In the genomic region with DNA sequence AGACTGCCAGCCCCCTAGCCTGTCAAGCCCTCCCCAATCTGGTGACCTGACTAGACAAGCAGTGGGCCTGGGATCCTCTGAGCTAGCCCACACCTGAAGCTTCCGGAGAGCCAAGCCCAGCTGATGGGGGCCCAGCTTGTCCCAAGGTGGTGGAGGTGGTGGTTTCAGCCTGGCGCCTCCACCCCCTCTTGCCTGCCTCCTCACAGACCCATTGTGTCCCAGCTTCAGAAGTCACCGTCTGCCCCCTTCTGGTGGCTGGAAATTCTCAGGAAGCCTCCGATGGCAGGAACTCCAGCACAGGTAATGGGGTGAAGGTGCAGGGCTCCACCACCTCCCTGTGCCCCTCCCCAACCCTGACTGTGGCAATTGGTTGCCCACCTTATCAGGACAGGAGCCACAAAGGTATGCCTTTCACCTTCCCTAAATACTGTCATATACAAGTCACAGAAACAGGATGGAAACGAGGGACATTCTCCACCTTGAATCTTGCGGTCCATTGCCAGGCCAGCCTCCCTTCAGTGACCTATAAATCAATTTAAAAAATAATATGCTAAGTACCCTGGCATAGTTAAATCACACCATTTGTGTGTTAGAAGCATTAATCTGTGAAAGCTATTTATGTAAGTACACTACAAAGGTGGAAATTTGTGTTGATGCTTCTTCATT, we compare ENCODE assay signal across 8 cellular contexts.
DNase-seq lines count a peak whose midpoint lies in the region; ATAC-seq and TF ChIP-seq lines count a peak whose summit lies in the region.

No MANE protein-coding gene starts in this region.

- H3K79me2 ChIP-seq in GM23248 (ENCODE audit: insufficient read depth): no peaks in the 10 kb centered on the region

- H3K27me3 Mint-ChIP-seq in progenitor cell of endocrine pancreas: peaks cover 20% of the 10 kb centered on the region

- H3K4me2 ChIP-seq in GM23248 (ENCODE audit: unreplicated experiment): no peak overlapping the region

- no peaks in the 10 kb centered on the region for H3K9me3 Mint-ChIP-seq in progenitor cell of endocrine pancreas (ENCODE audit: low read depth)

- H3K4me3 ChIP-seq in GM23248 (no peak overlapping the region), cardiac muscle cell (no peak overlapping the region)

- peak; percentile 66 for TF ChIP-seq CTCF in cardiac muscle cell (IDR thresholded peaks at IDR 0.05; ENCODE audit: low read depth, low read length)
- peak; percentile 86 for TF ChIP-seq CTCF in progenitor cell of endocrine pancreas (IDR thresholded peaks at IDR 0.05; ENCODE audit: unreplicated experiment)

- peak; percentile 58 for DNase-seq in AG20443 (ENCODE audit: low spot score)
- peak; percentile 54 for DNase-seq in GM23248
- DNase-seq in NCI-H82 (lab: John Stamatoyannopoulos, UW): peak; percentile 84
- peak; percentile 20 for DNase-seq in activated naive CD4-positive, alpha-beta T cell treated with Interleukin-2 at 50 U/mL for 16 hours
- DNase-seq in cardiac muscle cell (ENCODE audit: low read depth in 1 of 2, low spot score in 1 of 2): peak; percentile 69 to 78
- DNase-seq in progenitor cell of endocrine pancreas (ENCODE audit: low spot score, unreplicated experiment): peak; percentile 60
- DNase-seq in MV-4-11 (lab: John Stamatoyannopoulos, UW): no peak

- H3K27ac ChIP-seq in GM23248 (no peak overlapping the region), cardiac muscle cell (no peak overlapping the region)

- H3K4me1 Mint-ChIP-seq in progenitor cell of endocrine pancreas (ENCODE audit: low read depth): peaks cover 3% of the 10 kb centered on the region

- H2AFZ ChIP-seq in GM23248: no peak overlapping the region

- H3K36me3 Mint-ChIP-seq in progenitor cell of endocrine pancreas (ENCODE audit: insufficient read depth): no peaks in the 10 kb centered on the region

- no peak overlapping the region for H3K4me3 Mint-ChIP-seq in progenitor cell of endocrine pancreas (ENCODE audit: low read depth)

- H3K27me3 ChIP-seq in GM23248 (replicated peaks; ENCODE audit: insufficient read depth) (peaks cover 6% of the 10 kb centered on the region; the same call in 1 of the 2 replicates), cardiac muscle cell (no peaks in the 10 kb centered on the region)

- H3F3A ChIP-seq in GM23248 (ENCODE audit: insufficient read depth): no peaks in the 10 kb centered on the region

- 22 to 24% methylated on average over 6 of the region's 6 CpGs for WGBS in GM23248 (ENCODE audit: low coverage in 1 of 2, low lambda C conversion rate in 2 of 2, missing lambda C conversion rate in 2 of 2), 2 experiments

- no peaks in the 10 kb centered on the region for H4K20me1 ChIP-seq in GM23248 (ENCODE audit: insufficient read depth)

- no peak overlapping the region for H3K27ac Mint-ChIP-seq in progenitor cell of endocrine pancreas

- ATAC-seq in GM21390 (IDR thresholded peaks at IDR 0.05; ENCODE audit: unreplicated experiment): no peak

- H3K4me1 ChIP-seq in GM23248 (ENCODE audit: insufficient read depth) (no peaks in the 10 kb centered on the region), cardiac muscle cell (ENCODE audit: low read depth) (no peaks in the 10 kb centered on the region)

- no peaks in the 10 kb centered on the region for H3K36me3 ChIP-seq in GM23248 (ENCODE audit: low read depth)
- H3K36me3 ChIP-seq in cardiac muscle cell: no peaks in the 10 kb centered on the region

- H3K9me3 ChIP-seq in GM23248 (ENCODE audit: low read depth) (no peaks in the 10 kb centered on the region), cardiac muscle cell (ENCODE audit: low read depth) (no peaks in the 10 kb centered on the region)

- H3K9me2 ChIP-seq in GM23248 (ENCODE audit: insufficient read depth): no peaks in the 10 kb centered on the region

- in situ Hi-C loops in GM23248 (cut with MboI): no loop called here

- H3K9ac ChIP-seq in GM23248: no peak overlapping the region
